Comparison of ENCODE assay signal across 23 cellular contexts in genomic region chr15:40536501-40536900, GRCh38. TPM values are rescaled to one million over a fixed set of nuclear protein-coding genes. Genes with fewer than 3 reads are reported as not detected.
DNase-seq lines count a peak whose midpoint lies in the region; ATAC-seq, FAIRE-seq and TF ChIP-seq lines count a peak whose summit lies in the region.
"Had no signal": no experiment of that assay in that cellular context is flagged by ENCODE, and none has a peak within 500 bp of the region (broad histone marks: within the 10 kb centered on the region; RNA-seq: fewer than 3 reads in every experiment).

No MANE protein-coding gene starts in this region.

- H3K27me3 Mint-ChIP-seq in nephron progenitor cell (ENCODE audit: low read depth, poor library complexity) = peaks cover 4% of the 10 kb centered on the region
- H3K27me3 Mint-ChIP-seq in activated T-cell treated with anti-CD3 and anti-CD28 coated beads, Interleukin-2, amount 50 U/mL, for 4 hours (ENCODE audit: low read depth) = no peaks in the 10 kb centered on the region

- no peak overlapping the region for H3K4me3 Mint-ChIP-seq in nephron progenitor cell
- H3K4me3 Mint-ChIP-seq in activated T-cell treated with anti-CD3 and anti-CD28 coated beads, Interleukin-2, amount 50 U/mL, for 4 hours = no peak overlapping the region
- H3K4me3 Mint-ChIP-seq: endodermal cell had no signal

- peak; percentile 54 to 83 for ATAC-seq in left cardiac atrium
- no peak for ATAC-seq in activated T-cell treated with anti-CD3 and anti-CD28 coated beads, Interleukin-2, amount 50 U/mL, for 4 hours
- ATAC-seq: A549, GM12878, HCT116, HepG2 had no signal

- H3K4me1 Mint-ChIP-seq in nephron progenitor cell = peaks cover 45% of the 10 kb centered on the region
- H3K4me1 Mint-ChIP-seq in activated T-cell treated with anti-CD3 and anti-CD28 coated beads, Interleukin-2, amount 50 U/mL, for 4 hours (ENCODE audit: low read depth) = no peaks in the 10 kb centered on the region
- H3K4me1 Mint-ChIP-seq: endodermal cell had no signal

- H3K27ac Mint-ChIP-seq in nephron progenitor cell = no peak overlapping the region
- H3K27ac Mint-ChIP-seq: endodermal cell had no signal

- H3K36me3 Mint-ChIP-seq in nephron progenitor cell (ENCODE audit: low read depth) = no peaks in the 10 kb centered on the region
- H3K36me3 Mint-ChIP-seq in activated T-cell treated with anti-CD3 and anti-CD28 coated beads, Interleukin-2, amount 50 U/mL, for 4 hours (ENCODE audit: insufficient read depth) = peaks cover 23% of the 10 kb centered on the region

- no peak overlapping the region for H3K4me3 ChIP-seq in fibroblast of the aortic adventitia (ENCODE audit: low read depth, low read length)
- H3K4me3 ChIP-seq: A549, GM12878, suprapubic skin, vagina had no signal

- no peaks in the 10 kb centered on the region for H3K9me3 Mint-ChIP-seq in nephron progenitor cell
- no peaks in the 10 kb centered on the region for H3K9me3 Mint-ChIP-seq in activated T-cell treated with anti-CD3 and anti-CD28 coated beads, Interleukin-2, amount 50 U/mL, for 4 hours
- H3K9me3 Mint-ChIP-seq: endodermal cell had no signal

- TF ChIP-seq CTCF in fibroblast of the aortic adventitia (IDR thresholded peaks at IDR 0.05; ENCODE audit: insufficient read depth, low read length) (no peak), nephron progenitor cell (IDR thresholded peaks at IDR 0.05) (no peak)

- intact Hi-C loops in left cardiac atrium (cut with DNase I) = no loop called here
- intact Hi-C loops in cardiac septum (cut with DNase I) = no loop called here

- DNase-seq in left cardiac atrium (no peak), cardiac septum (ENCODE audit: low spot score) (no peak), amniotic epithelial cell (ENCODE audit: low read depth) (peak; percentile 77), fibroblast of the aortic adventitia (ENCODE audit: low read depth) (peak; percentile 54), urothelium cell line (ENCODE audit: low spot score) (no peak), nephron progenitor cell (no peak), Ammon's horn (ENCODE audit: low spot score) (no peak)
- no peak for DNase-seq in activated T-cell treated with anti-CD3 and anti-CD28 coated beads, Interleukin-2, amount 50 U/mL, for 4 hours
- DNase-seq: activated CD4-positive, alpha-beta T cell treated with anti-CD3 and anti-CD28 coated beads for 4 hours; activated gamma-delta T cell; amygdala; C1 segment of cervical spinal cord; endodermal cell; GF-D8; NCI-H1436 had no signal

- peak; percentile 77 for FAIRE-seq in urothelium cell line (lab: Jason Lieb, UNC)
- FAIRE-seq: A549, frontal cortex, GM12878, HepG2, TTC549 had no signal

RNA-seq across cellular contexts. Expression of gene CCDC32, which starts 28.3 kb away (rescaled TPM):
- total RNA-seq in left cardiac atrium (10 to 100 TPM; 16.9 to 22.7 TPM), cardiac septum (21.3 TPM), fibroblast of the aortic adventitia (ENCODE audit: low replicate concordance) (21.3 and 24.0 TPM in 2 replicates)
- 10 to 100 TPM; 29.9 to 33.9 (median 31.0) TPM for total RNA-seq in activated T-cell treated with anti-CD3 and anti-CD28 coated beads, Interleukin-2, amount 50 U/mL, for 4 hours

RNA-seq across cellular contexts. Expression of gene RPUSD2, which starts 32.6 kb away (rescaled TPM):
- 10 to 100 TPM in 1 of 2 donors, 1 to 10 TPM in 1; 7.9 to 11.3 TPM for total RNA-seq in left cardiac atrium
- total RNA-seq in cardiac septum = 8.7 TPM
- total RNA-seq in fibroblast of the aortic adventitia (ENCODE audit: low replicate concordance) = 6.2 and 7.6 TPM in 2 replicates
- 10 to 100 TPM; 33.3 to 41.1 (median 37.0) TPM for total RNA-seq in activated T-cell treated with anti-CD3 and anti-CD28 coated beads, Interleukin-2, amount 50 U/mL, for 4 hours

RNA-seq across cellular contexts. Expression of gene KNL1, which starts 57.5 kb away (rescaled TPM):
- total RNA-seq in left cardiac atrium (1 to 10 TPM in 1 of 2 donors, under 1 TPM in 1; 0.55 to 1.1 TPM), cardiac septum (0.43 TPM), fibroblast of the aortic adventitia (ENCODE audit: low replicate concordance) (1.3 and 35.9 TPM in 2 replicates)
- total RNA-seq in activated T-cell treated with anti-CD3 and anti-CD28 coated beads, Interleukin-2, amount 50 U/mL, for 4 hours = 1 to 10 TPM; 2.9 to 4.1 (median 3.6) TPM

Comparison
In these comparisons a context has a peak if more than half of its experiments do, and no peak if none do; other contexts are left out.
1. ATAC-seq: peak in left cardiac atrium (2 of 2); none in activated T-cell treated with anti-CD3 and anti-CD28 coated beads, Interleukin-2, amount 50 U/mL, for 4 hours (0 of 2).
2. DNase-seq: peak in amniotic epithelial cell (single experiment) and fibroblast of the aortic adventitia (single experiment); none in left cardiac atrium (single experiment), cardiac septum (single experiment), urothelium cell line (single experiment), nephron progenitor cell (single experiment), Ammon's horn (single experiment) and activated T-cell treated with anti-CD3 and anti-CD28 coated beads, Interleukin-2, amount 50 U/mL, for 4 hours (single experiment).